ENCODE assay signal across 17 cellular contexts in the genomic region with DNA sequence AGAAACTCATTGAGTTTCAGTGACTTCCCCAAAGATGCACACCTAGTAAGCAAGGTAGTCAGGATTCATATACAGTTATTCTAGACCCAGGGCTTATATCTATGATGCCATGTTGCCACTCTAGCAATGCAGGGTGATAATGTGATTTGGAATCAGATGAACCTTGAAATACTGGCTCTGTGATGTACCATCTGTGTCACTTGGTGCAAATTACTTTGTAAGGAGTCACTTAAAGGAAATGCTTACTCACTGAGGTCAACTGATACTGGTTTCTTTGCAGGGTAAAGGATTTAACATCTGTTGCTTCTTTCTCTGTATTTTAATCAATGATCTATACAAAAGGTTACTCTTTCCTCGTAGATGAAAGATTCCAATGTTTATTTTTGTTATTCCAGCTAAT. TPM values are rescaled to one million over a fixed set of nuclear protein-coding genes. Genes with fewer than 3 reads are reported as not detected.
A peak's percentile ranks its signal among the peaks of the same experiment; 100 is the strongest.
DNase-seq lines count a peak whose midpoint lies in the region; ATAC-seq and TF ChIP-seq lines count a peak whose summit lies in the region.
"Had no signal": no experiment of that assay in that cellular context is flagged by ENCODE, and none has a peak within 500 bp of the region (broad histone marks: within the 10 kb centered on the region; RNA-seq: fewer than 3 reads in every experiment).

No MANE protein-coding gene starts in this region.

- H3K27me3 ChIP-seq in PC-3 (ENCODE audit: low read length): no peaks in the 10 kb centered on the region
- H3K27me3 ChIP-seq: SJCRH30, testis had no signal

- H3K4me3 Mint-ChIP-seq in activated CD4-positive, alpha-beta T cell treated with anti-CD3 and anti-CD28 coated beads for 36 hours: no peak overlapping the region

- no peak for DNase-seq in activated CD4-positive, alpha-beta T cell treated with anti-CD3 and anti-CD28 coated beads for 36 hours
- DNase-seq in activated CD4-positive, alpha-beta T cell treated with anti-CD3 and anti-CD28 coated beads, Interleukin-2, amount 50 U/mL, for 48 hours: no peak
- peak; percentile 43 for DNase-seq in PC-3
- DNase-seq in stimulated activated naive CD8-positive, alpha-beta T cell treated with anti-CD3 and anti-CD28 coated beads, Interleukin-15, Interleukin-2, amounts not matched to agents 100 U/mL and 50 U/mL, for 24 hours: no peak
- no peak for DNase-seq in activated CD4-positive, alpha-beta T cell treated with anti-CD3 and anti-CD28 coated beads for 1 hour
- DNase-seq: activated CD8-positive, alpha-beta memory T cell treated with anti-CD3 and anti-CD28 coated beads, Interleukin-2, amount 50 U/mL, for 4 hours; midbrain; NCI-H1694 treated with DMSO at 0.1 percent for 48 hours; SJCRH30; testis had no signal

- H3K9me3 Mint-ChIP-seq in activated CD4-positive, alpha-beta T cell treated with anti-CD3 and anti-CD28 coated beads for 36 hours (ENCODE audit: low read depth): peaks cover 11% of the 10 kb centered on the region

- H3F3A ChIP-seq in PC-3 (ENCODE audit: low read length, unreplicated experiment): no peaks in the 10 kb centered on the region

- H3K9ac ChIP-seq in PC-3 (ENCODE audit: low read length): no peak overlapping the region

- CTCF ChIA-PET in activated CD4-positive, alpha-beta T cell treated with anti-CD3 and anti-CD28 coated beads for 36 hours (lab: Charles Lee): no interaction called here
- CTCF ChIA-PET in PC-3 (lab: Charles Lee): no interaction called here

- peaks cover 2% of the 10 kb centered on the region for H3K36me3 Mint-ChIP-seq in activated CD4-positive, alpha-beta T cell treated with anti-CD3 and anti-CD28 coated beads for 36 hours (ENCODE audit: low read depth)

- no peaks in the 10 kb centered on the region for H3K4me1 Mint-ChIP-seq in activated CD4-positive, alpha-beta T cell treated with anti-CD3 and anti-CD28 coated beads for 36 hours

- ATAC-seq in activated CD4-positive, alpha-beta T cell treated with anti-CD3 and anti-CD28 coated beads for 36 hours: peak; percentile 75
- peak; percentile 50 for ATAC-seq in PC-3
- peak; percentile 73 for ATAC-seq in esophagus mucosa
- peak; percentile 19 for ATAC-seq in stimulated activated naive CD8-positive, alpha-beta T cell treated with anti-CD3 and anti-CD28 coated beads, Interleukin-15, Interleukin-2, amounts not matched to agents 100 U/mL and 50 U/mL, for 24 hours
- ATAC-seq in GM21515 (IDR thresholded peaks at IDR 0.05; ENCODE audit: unreplicated experiment): no peak
- ATAC-seq in GM18907 (IDR thresholded peaks at IDR 0.05; ENCODE audit: unreplicated experiment): no peak
- ATAC-seq: A549 had no signal

- peaks cover 3% of the 10 kb centered on the region for H3K27me3 Mint-ChIP-seq in activated CD4-positive, alpha-beta T cell treated with anti-CD3 and anti-CD28 coated beads for 36 hours

- intact Hi-C loops in activated CD4-positive, alpha-beta T cell treated with anti-CD3 and anti-CD28 coated beads for 36 hours (cut with DNase I, micrococcal nuclease): no loop called here
- intact Hi-C loops in PC-3 (cut with micrococcal nuclease): no loop called here

- H3K27ac Mint-ChIP-seq in activated CD4-positive, alpha-beta T cell treated with anti-CD3 and anti-CD28 coated beads for 36 hours: no peak overlapping the region

- H3K4me3 ChIP-seq in PC-3 (ENCODE audit: low read length): no peak overlapping the region
- H3K4me3 ChIP-seq: A549, coronary artery, SJCRH30, testis had no signal

- H4K20me1 ChIP-seq in PC-3 (ENCODE audit: low read length): no peaks in the 10 kb centered on the region

- no peak overlapping the region for H3K27ac ChIP-seq in PC-3 (ENCODE audit: low read length)
- H3K27ac ChIP-seq: A549, coronary artery, SJCRH30, testis had no signal

- no peaks in the 10 kb centered on the region for H3K79me2 ChIP-seq in PC-3 (ENCODE audit: low read length)

- no peaks in the 10 kb centered on the region for H3K36me3 ChIP-seq in PC-3 (ENCODE audit: low read depth, low read length)

- BruUV-seq in PC-3 (replicated peaks; lab: Mats Ljungman, UMichigan): no TSS peak

- POLR2A ChIA-PET in activated CD4-positive, alpha-beta T cell treated with anti-CD3 and anti-CD28 coated beads for 36 hours (lab: Charles Lee): interaction anchor here (0.8 kb wide), 1 partner anchor 103 kb away, joined by 3 read pairs; no protein-coding TSS in a partner anchor
- POLR2A ChIA-PET in PC-3 (lab: Charles Lee; ENCODE audit: unreplicated experiment): no interaction called here

- no peaks in the 10 kb centered on the region for H3K9me3 ChIP-seq in PC-3 (ENCODE audit: low read length)
- H3K9me3 ChIP-seq: SJCRH30, testis had no signal

- no peak for TF ChIP-seq CTCF in PC-3 (conservative IDR thresholded peaks at IDR 0.05; ENCODE audit: low read depth, low read length)

- peaks cover 8% of the 10 kb centered on the region for H3K4me1 ChIP-seq in PC-3 (ENCODE audit: insufficient read depth, low read length)
- H3K4me1 ChIP-seq: A549, testis had no signal

- no peak overlapping the region for H2AFZ ChIP-seq in PC-3 (ENCODE audit: low read length)

- H3K9me2 ChIP-seq in PC-3 (replicated peaks; ENCODE audit: low read length): no peaks in the 10 kb centered on the region

- H3K4me2 ChIP-seq in PC-3 (ENCODE audit: low read length): no peak overlapping the region
- H3K4me2 ChIP-seq: A549 had no signal

RNA-seq across cellular contexts. Expression of a gene that starts 10.8 kb away (rescaled TPM):
- total RNA-seq in activated CD4-positive, alpha-beta T cell treated with anti-CD3 and anti-CD28 coated beads for 36 hours: not detected
- total RNA-seq in PC-3 (2014; rRNA removed): not detected in 2 replicates
- total RNA-seq in esophagus mucosa: not detected
- total RNA-seq: fibroblast of lung, osteocyte, SJCRH30 had no signal

RNA-seq across cellular contexts. Expression of a gene that starts 54.2 kb away (rescaled TPM):
- total RNA-seq in activated CD4-positive, alpha-beta T cell treated with anti-CD3 and anti-CD28 coated beads for 36 hours: 10 to 100 TPM; 38.4 to 39.4 TPM
- total RNA-seq in PC-3 (2014; rRNA removed): 32.5 and 34.6 TPM in 2 replicates
- total RNA-seq in esophagus mucosa: 33.0 TPM

Comparison
In these comparisons a context has a peak if more than half of its experiments do, and no peak if none do; other contexts are left out.
1. ATAC-seq: peak in activated CD4-positive, alpha-beta T cell treated with anti-CD3 and anti-CD28 coated beads for 36 hours (single experiment), PC-3 (single experiment), esophagus mucosa (single experiment) and stimulated activated naive CD8-positive, alpha-beta T cell treated with anti-CD3 and anti-CD28 coated beads, Interleukin-15, Interleukin-2, amounts not matched to agents 100 U/mL and 50 U/mL, for 24 hours (single experiment); none in GM21515 (single experiment) and GM18907 (single experiment).